In the genomic region with DNA sequence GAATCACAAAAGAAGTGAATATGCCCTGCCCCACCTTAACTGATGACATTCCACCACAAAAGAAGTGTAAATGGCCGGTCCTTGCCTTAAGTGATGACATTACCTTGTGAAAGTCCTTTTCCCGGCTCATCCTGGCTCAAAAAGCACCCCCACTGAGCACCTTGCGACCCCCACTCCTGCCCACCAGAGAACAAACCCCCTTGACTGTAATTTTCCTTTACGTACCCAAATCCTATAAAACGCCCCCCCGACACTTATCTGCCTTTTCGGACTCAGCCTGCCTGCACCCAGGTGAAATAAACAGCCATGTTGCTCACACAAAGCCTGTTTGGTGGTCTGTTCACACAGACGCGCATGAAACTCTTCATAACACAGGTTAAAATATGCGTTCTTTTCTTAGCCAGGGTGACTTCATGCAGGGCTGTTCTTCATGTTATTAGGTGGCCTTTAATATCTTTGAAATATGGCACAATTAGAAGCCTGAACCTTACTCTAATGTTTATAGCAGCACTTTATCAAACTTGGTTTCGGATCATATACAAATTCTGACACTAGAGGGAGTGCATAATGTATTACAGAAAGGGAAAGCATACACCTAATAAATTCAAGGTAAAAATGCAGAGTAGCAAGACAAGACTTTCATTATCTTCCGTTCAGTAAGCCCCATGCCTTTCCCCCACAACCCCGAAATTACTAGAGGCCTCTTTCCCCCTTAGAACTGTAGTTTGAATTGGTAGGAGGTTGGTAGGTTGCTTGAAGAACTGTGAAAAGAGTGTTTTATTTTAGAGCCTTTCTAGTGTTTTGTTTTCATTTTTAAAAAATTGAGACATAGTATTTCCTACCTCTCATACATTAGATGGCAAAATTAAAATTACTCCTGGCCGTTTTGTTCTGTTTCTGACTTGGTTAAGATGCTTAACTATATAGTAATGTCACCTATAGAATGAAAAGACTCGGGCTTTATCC, we compare ENCODE assay signal across 8 cellular contexts.
DNase-seq lines count a peak whose midpoint lies in the region; ATAC-seq and TF ChIP-seq lines count a peak whose summit lies in the region.

No MANE protein-coding gene starts in this region.

- no peaks in the 10 kb centered on the region; the same call in 1 of the 2 replicates for H3K27me3 Mint-ChIP-seq in WTC11 (ENCODE audit: low read depth)

- WGBS in heart right ventricle, 2 donors: 34 to 39% methylated on average over 13 of the region's 15 CpGs

- peaks cover 41% of the 10 kb centered on the region for H3K4me1 Mint-ChIP-seq in WTC11

- CTCF ChIA-PET in WTC11 (lab: Charles Lee): interaction anchor here (0.5 kb wide), 1 partner anchor 9 kb away, joined by 4 read pairs; no protein-coding TSS in a partner anchor

- H3K27me3 ChIP-seq in heart right ventricle (peaks cover 0 to 4% (median 0%) of the 10 kb centered on the region in 7 donors), kidney epithelial cell (ENCODE audit: control insufficient read depth, insufficient read depth, low read length) (no peaks in the 10 kb centered on the region)

- peaks cover 88% of the 10 kb centered on the region for H3K36me3 Mint-ChIP-seq in WTC11

- TF ChIP-seq RAD21 in Ishikawa (IDR thresholded peaks at IDR 0.05; ENCODE audit: low read depth): peak; percentile 55

- no peak overlapping the region for H3K27ac ChIP-seq in heart right ventricle

- TF ChIP-seq CTCF in heart right ventricle (IDR thresholded peaks at IDR 0.05): peak in 8 of 9 donors; percentile 9 to 57 (median 44)
- TF ChIP-seq CTCF in WTC11 (IDR thresholded peaks at IDR 0.05): no peak
- peak; percentile 53 for TF ChIP-seq CTCF in kidney epithelial cell (IDR thresholded peaks at IDR 0.05; ENCODE audit: insufficient read depth, low read length, poor library complexity, severe bottlenecking)

- H3K9me3 Mint-ChIP-seq in WTC11: no peaks in the 10 kb centered on the region

- H3K36me3 ChIP-seq in heart right ventricle (no peaks in the 10 kb centered on the region), kidney epithelial cell (ENCODE audit: control insufficient read depth, insufficient read depth, low read length) (no peaks in the 10 kb centered on the region)

- POLR2A ChIA-PET in WTC11 (lab: Charles Lee): no interaction called here

- peak in 1 of 8 donors; percentile 45 for ATAC-seq in heart right ventricle
- no peak for ATAC-seq in Right ventricle myocardium superior (ENCODE audit: poor library complexity)
- ATAC-seq in WTC11: peak; percentile 27

- no peak for TF ChIP-seq EP300 in Ishikawa (IDR thresholded peaks at IDR 0.05; ENCODE audit: borderline replicate concordance)

- H3K9me3 ChIP-seq in heart right ventricle: no peaks in the 10 kb centered on the region

- H3K4me3 ChIP-seq in heart right ventricle (no peak overlapping the region), kidney epithelial cell (ENCODE audit: low read depth, low read length) (no peak overlapping the region)

- peak overlapping the region; percentile 95 for H3K4me3 Mint-ChIP-seq in WTC11

- DNase-seq in heart right ventricle (no peak), Right ventricle myocardium superior (no peak), WTC11 (ENCODE audit: low spot score) (no peak), kidney epithelial cell (ENCODE audit: low read depth) (peak; percentile 14), NCI-H774 (lab: John Stamatoyannopoulos, UW) (no peak), activated gamma-delta T cell (lab: John Stamatoyannopoulos, UW) (no peak), cerebellar nuclear complex (lab: John Stamatoyannopoulos, UW) (no peak)

- H3K27ac Mint-ChIP-seq in WTC11: peak overlapping the region; percentile 96

- intact Hi-C loops in heart right ventricle (cut with DNase I) (loop anchor here in 5 of 10 donors (5.0 to 10.0 kb wide), 2 partner anchors 263 to 265 kb away; no protein-coding TSS in a partner anchor), Right ventricle myocardium superior (cut with DNase I) (loop anchor here (10.0 kb wide), 2 partner anchors 263 to 323 kb away; no protein-coding TSS in a partner anchor)

- H3K4me1 ChIP-seq in heart right ventricle: no peaks in the 10 kb centered on the region

TF ChIP-seq in Ishikawa, 13 proteins besides CTCF, POLR2A, EP300 and RAD21 (continues in another document):
- TF ChIP-seq, protein P1, sequence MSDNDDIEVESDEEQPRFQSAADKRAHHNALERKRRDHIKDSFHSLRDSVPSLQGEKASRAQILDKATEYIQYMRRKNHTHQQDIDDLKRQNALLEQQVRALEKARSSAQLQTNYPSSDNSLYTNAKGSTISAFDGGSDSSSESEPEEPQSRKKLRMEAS (IDR thresholded peaks at IDR 0.05): no peak
- no peak for TF ChIP-seq TAF1 (IDR thresholded peaks at IDR 0.05; ENCODE audit: low read depth)
- TF ChIP-seq FOXM1 (IDR thresholded peaks at IDR 0.05; ENCODE audit: borderline replicate concordance, low read depth): no peak
- no peak for TF ChIP-seq CREB1 (IDR thresholded peaks at IDR 0.05; ENCODE audit: low read depth)
- no peak for TF ChIP-seq ZBTB7A (IDR thresholded peaks at IDR 0.05; ENCODE audit: low read depth)
- TF ChIP-seq TCF12 (IDR thresholded peaks at IDR 0.05; ENCODE audit: low read depth): no peak
- TF ChIP-seq, protein P2, sequence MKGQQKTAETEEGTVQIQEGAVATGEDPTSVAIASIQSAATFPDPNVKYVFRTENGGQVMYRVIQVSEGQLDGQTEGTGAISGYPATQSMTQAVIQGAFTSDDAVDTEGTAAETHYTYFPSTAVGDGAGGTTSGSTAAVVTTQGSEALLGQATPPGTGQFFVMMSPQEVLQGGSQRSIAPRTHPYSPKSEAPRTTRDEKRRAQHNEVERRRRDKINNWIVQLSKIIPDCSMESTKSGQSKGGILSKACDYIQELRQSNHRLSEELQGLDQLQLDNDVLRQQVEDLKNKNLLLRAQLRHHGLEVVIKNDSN (IDR thresholded peaks at IDR 0.05): no peak
- TF ChIP-seq TEAD4 (IDR thresholded peaks at IDR 0.05): no peak
- TF ChIP-seq CEBPB (IDR thresholded peaks at IDR 0.05): no peak
- no peak for TF ChIP-seq YY1 (IDR thresholded peaks at IDR 0.05; ENCODE audit: low read depth)
- no peak for TF ChIP-seq NFIC (IDR thresholded peaks at IDR 0.05)

TF ChIP-seq in WTC11, 78 proteins besides CTCF, POLR2A, EP300 and RAD21 (continues in another document):
- TF ChIP-seq, protein P3, sequence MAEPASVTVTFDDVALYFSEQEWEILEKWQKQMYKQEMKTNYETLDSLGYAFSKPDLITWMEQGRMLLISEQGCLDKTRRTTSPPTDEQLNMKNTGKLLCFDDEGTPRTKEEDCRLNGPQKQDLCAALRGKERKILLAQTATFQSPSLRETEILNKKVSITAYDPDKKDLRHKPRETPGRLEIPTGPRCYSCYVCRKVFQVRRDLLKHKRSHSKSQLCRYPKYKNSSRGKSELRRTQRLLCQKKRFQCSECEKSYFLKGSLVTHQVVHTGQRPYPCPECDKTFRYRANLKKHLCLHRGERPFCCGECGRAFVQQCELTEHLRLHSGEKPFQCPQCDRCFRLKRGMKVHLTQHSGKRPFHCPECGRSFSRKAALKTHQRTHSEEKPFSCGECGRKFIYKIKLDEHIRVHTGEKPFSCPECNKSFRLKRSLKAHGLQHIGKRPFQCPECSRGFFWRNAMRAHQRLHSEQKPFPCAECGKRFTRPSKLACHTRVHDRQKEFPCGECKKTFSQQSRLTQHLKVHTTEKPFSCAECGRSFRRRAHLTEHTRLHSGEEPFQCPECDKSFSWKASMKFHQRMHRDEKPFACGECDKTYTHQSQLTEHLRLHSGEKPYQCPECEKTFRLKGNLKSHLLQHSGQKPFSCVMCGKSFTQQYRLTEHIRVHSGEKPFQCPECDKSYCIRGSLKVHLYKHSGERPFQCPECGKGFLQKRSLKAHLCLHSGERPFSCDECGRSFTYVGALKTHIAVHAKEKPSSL (CRISPR knock-in tag; conservative IDR thresholded peaks at IDR 0.05): no peak; the same call in 1 of the 2 replicates
- no peak for TF ChIP-seq GRHL2 (CRISPR knock-in tag; IDR thresholded peaks at IDR 0.05; ENCODE audit: insufficient replicate concordance, severe bottlenecking)
- TF ChIP-seq ESRRA (CRISPR knock-in tag; IDR thresholded peaks at IDR 0.05; ENCODE audit: borderline replicate concordance): no peak
- no peak for TF ChIP-seq TEAD4 (CRISPR knock-in tag; IDR thresholded peaks at IDR 0.05)
- TF ChIP-seq, protein P4, sequence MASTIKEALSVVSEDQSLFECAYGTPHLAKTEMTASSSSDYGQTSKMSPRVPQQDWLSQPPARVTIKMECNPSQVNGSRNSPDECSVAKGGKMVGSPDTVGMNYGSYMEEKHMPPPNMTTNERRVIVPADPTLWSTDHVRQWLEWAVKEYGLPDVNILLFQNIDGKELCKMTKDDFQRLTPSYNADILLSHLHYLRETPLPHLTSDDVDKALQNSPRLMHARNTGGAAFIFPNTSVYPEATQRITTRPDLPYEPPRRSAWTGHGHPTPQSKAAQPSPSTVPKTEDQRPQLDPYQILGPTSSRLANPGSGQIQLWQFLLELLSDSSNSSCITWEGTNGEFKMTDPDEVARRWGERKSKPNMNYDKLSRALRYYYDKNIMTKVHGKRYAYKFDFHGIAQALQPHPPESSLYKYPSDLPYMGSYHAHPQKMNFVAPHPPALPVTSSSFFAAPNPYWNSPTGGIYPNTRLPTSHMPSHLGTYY (CRISPR knock-in tag; IDR thresholded peaks at IDR 0.05): no peak; the same call in 1 of the 2 replicates
- no peak for TF ChIP-seq PRRX2 (CRISPR knock-in tag; IDR thresholded peaks at IDR 0.05)
